In genomic region chr19:38793671-38794070, GRCh38 we compare ENCODE assay signal across 19 cellular contexts. TPM values are rescaled to one million over a fixed set of nuclear protein-coding genes. Genes with fewer than 3 reads are reported as not detected.
DNase-seq lines count a peak whose midpoint lies in the region; ATAC-seq, FAIRE-seq and TF ChIP-seq lines count a peak whose summit lies in the region.
"Had no signal": no experiment of that assay in that cellular context is flagged by ENCODE, and none has a peak within 500 bp of the region (broad histone marks: within the 10 kb centered on the region; RNA-seq: fewer than 3 reads in every experiment).

No MANE protein-coding gene starts in this region.

- intact Hi-C loops in HepG2 (cut with micrococcal nuclease; ENCODE audit: unreplicated experiment) (no loop called here), right lobe of liver (cut with DNase I) (no loop called here), kidney (cut with DNase I) (no loop called here)

- H3K79me2 ChIP-seq in HepG2 (ENCODE audit: insufficient read depth, low read length) = no peaks in the 10 kb centered on the region

- no peak overlapping the region for H2AFZ ChIP-seq in HepG2 (ENCODE audit: low read length)

- H3K4me1 Mint-ChIP-seq in WTC11 = peaks cover 6% of the 10 kb centered on the region

- no peak overlapping the region for H3K27ac Mint-ChIP-seq in WTC11
- H3K27ac Mint-ChIP-seq: IgD-negative memory B cell had no signal

- H3K9ac ChIP-seq in HepG2 (ENCODE audit: insufficient read depth, low read depth, low read length) = no peak overlapping the region
- H3K9ac ChIP-seq in kidney (ENCODE audit: low read length in 2 of 2) = no peak overlapping the region
- H3K9ac ChIP-seq: BLaER1 had no signal

- TF ChIP-seq EP300 in HepG2 (IDR thresholded peaks at IDR 0.05; ENCODE audit: low read depth in 2 of 2, low read length in 2 of 2) (no peak), HepG2 (CRISPR knock-in tag; IDR thresholded peaks at IDR 0.05; ENCODE audit: borderline replicate concordance) (no peak)

- CTCF ChIA-PET in HepG2 (lab: Yijun Ruan, JAX; ENCODE audit: low intra/inter-chr PET ratio, low total read pairs) (no interaction called here), WTC11 (lab: Charles Lee) (interaction anchor here (1.1 to 1.5 kb wide), 4 partner anchors 19 to 408 kb away, joined by 3 to 12 read pairs (median 4); partner anchors contain the start of genes MRPS12 and SARS2)

- FAIRE-seq in HepG2 (lab: Jason Lieb, UNC) (no peak), kidney (lab: Jason Lieb, UNC) (no peak)
- FAIRE-seq: GM12892, H54, RCC 7860 had no signal

- TF ChIP-seq POLR2A in HepG2 (IDR thresholded peaks at IDR 0.05; ENCODE audit: insufficient read depth in 1 of 2, low read depth in 2 of 2, low read length in 2 of 2) = no peak
- no peak for TF ChIP-seq POLR2A in right lobe of liver (IDR thresholded peaks at IDR 0.05)

- 88% methylated on average over 5 of the region's 5 CpGs for WGBS in HepG2 (ENCODE audit: low lambda C conversion rate)
- WGBS in right lobe of liver (ENCODE audit: insufficient coverage, low coverage, low lambda C conversion rate, missing lambda C conversion rate) = 95% methylated on average over 3 of the region's 5 CpGs

- H3K36me3 ChIP-seq in HepG2 (replicated peaks in 1 of 2; ENCODE audit: control insufficient read depth in 1 of 2, insufficient read depth in 2 of 2, low read length in 2 of 2) = no peaks in the 10 kb centered on the region
- no peaks in the 10 kb centered on the region for H3K36me3 ChIP-seq in right lobe of liver
- no peaks in the 10 kb centered on the region for H3K36me3 ChIP-seq in kidney (ENCODE audit: control insufficient read depth in 1 of 2, insufficient read depth in 2 of 2, low read length in 2 of 2)
- H3K36me3 ChIP-seq: BLaER1 had no signal

- no peaks in the 10 kb centered on the region for H3K27me3 ChIP-seq in HepG2 (ENCODE audit: control insufficient read depth in 1 of 2, insufficient read depth in 2 of 2, low read length in 2 of 2)
- H3K27me3 ChIP-seq in right lobe of liver = no peaks in the 10 kb centered on the region

- H3K27me3 Mint-ChIP-seq in WTC11 (ENCODE audit: low read depth) = peaks cover 19% of the 10 kb centered on the region
- H3K27me3 Mint-ChIP-seq: IgD-negative memory B cell had no signal

- POLR2A ChIA-PET in HepG2 (lab: Yijun Ruan, JAX) (interaction anchor here (1.6 kb wide), 1 partner anchor 19 kb away, joined by 5 read pairs; no protein-coding TSS in a partner anchor), WTC11 (lab: Charles Lee) (no interaction called here)

- TF ChIP-seq CTCF in HepG2 (CRISPR knock-in tag; IDR thresholded peaks at IDR 0.05) = no peak
- no peak for TF ChIP-seq CTCF in right lobe of liver (IDR thresholded peaks at IDR 0.05)
- no peak for TF ChIP-seq CTCF in WTC11 (IDR thresholded peaks at IDR 0.05)
- TF ChIP-seq CTCF in kidney (IDR thresholded peaks at IDR 0.05; ENCODE audit: borderline replicate concordance, extremely low read depth, insufficient read depth) = no peak

- ATAC-seq in HepG2 (no peak), right lobe of liver (no peak), WTC11 (no peak), HG02852 (IDR thresholded peaks at IDR 0.05; ENCODE audit: unreplicated experiment) (no peak)

- no TSS peak for BruUV-seq in HepG2 (replicated peaks; lab: Mats Ljungman, UMichigan)

- H3K27ac ChIP-seq in HepG2 (ENCODE audit: extremely low read length, insufficient read depth, low read length) (no peak overlapping the region), right lobe of liver (no peak overlapping the region), kidney (ENCODE audit: low read depth in 2 of 2, low read length in 2 of 2) (no peak overlapping the region)
- H3K27ac ChIP-seq: BLaER1 had no signal

- 0 out of 2 replicates have a peak overlapping the region, but pooled peaks have one; percentile 54 for H3K4me3 Mint-ChIP-seq in WTC11

- no peak overlapping the region for H3K4me3 ChIP-seq in HepG2 (replicated peaks in 1 of 3; ENCODE audit: insufficient read depth in 1 of 3, low read depth in 2 of 3, low read length in 3 of 3)
- H3K4me3 ChIP-seq in right lobe of liver = no peak overlapping the region
- H3K4me3 ChIP-seq in kidney (ENCODE audit: low read length in 2 of 2) = no peak overlapping the region
- H3K4me3 ChIP-seq: BLaER1 had no signal

- no peak for TF ChIP-seq RAD21 in HepG2 (CRISPR knock-in tag; IDR thresholded peaks at IDR 0.05)

- no peak overlapping the region for H3K4me2 ChIP-seq in HepG2 (ENCODE audit: low read depth, low read length)
- H3K4me2 ChIP-seq: BLaER1 had no signal

- peaks cover 8% of the 10 kb centered on the region; the same call in 1 of the 2 replicates for H3K9me3 Mint-ChIP-seq in WTC11
- H3K9me3 Mint-ChIP-seq: IgD-negative memory B cell had no signal

- in situ Hi-C loops in HepG2 (cut with HindIII; ENCODE audit: extremely low pct_ligation_motif_present, low pct_unique_long_range_greater_than_20kb) = no loop called here

- H4K20me1 ChIP-seq in HepG2 (ENCODE audit: insufficient read depth, low read length) = no peaks in the 10 kb centered on the region
- H4K20me1 ChIP-seq: BLaER1 had no signal

- H3K9me3 ChIP-seq in HepG2 (ENCODE audit: low read length) = no peaks in the 10 kb centered on the region
- H3K9me3 ChIP-seq in right lobe of liver = no peaks in the 10 kb centered on the region
- H3K9me3 ChIP-seq in kidney (ENCODE audit: control insufficient read depth in 1 of 2, low read length in 2 of 2) = no peaks in the 10 kb centered on the region

- no peaks in the 10 kb centered on the region for H3K36me3 Mint-ChIP-seq in WTC11
- H3K36me3 Mint-ChIP-seq: IgD-negative memory B cell had no signal

- peaks cover 15% of the 10 kb centered on the region for H3K4me1 ChIP-seq in HepG2 (ENCODE audit: insufficient read depth, low read length)
- no peaks in the 10 kb centered on the region for H3K4me1 ChIP-seq in right lobe of liver
- H3K4me1 ChIP-seq in kidney (ENCODE audit: control insufficient read depth in 1 of 2, insufficient read depth in 1 of 2, low read depth in 1 of 2, low read length in 2 of 2) = peaks cover 0 to 4% of the 10 kb centered on the region in 2 donors

- DNase-seq in HepG2 (ENCODE audit: low spot score) = no peak
- no peak for DNase-seq in right lobe of liver
- DNase-seq in WTC11 (ENCODE audit: low spot score) = no peak
- peak; percentile 45 for DNase-seq in kidney
- DNase-seq in SW480 (ENCODE audit: low spot score) = no peak
- no peak for DNase-seq in stimulated activated CD4-positive, alpha-beta T cell treated with anti-CD3 and anti-CD28 coated beads, Interleukin-2, amount 100 ng/mL, for 48 hours
- no peak for DNase-seq in activated naive CD4-positive, alpha-beta T cell treated with anti-CD3 and anti-CD28 coated beads, Interleukin-2, amount 50 U/mL, for 16 hours
- DNase-seq: NCI-H187 treated with DMSO at 0.1 percent for 48 hours, NCI-H526, SHP77 treated with DMSO at 0.1 percent for 48 hours had no signal

RNA-seq across cellular contexts. Expression of gene LGALS7B, which starts 4.7 kb away (rescaled TPM):
- 0.73 and 1.7 TPM in 2 replicates for total RNA-seq in HepG2 (2016; rRNA removed; fragmentation: Illumina TruSeq; extraction: Trizol)
- total RNA-seq in HepG2 (2016; cell fraction: cytosol; rRNA removed; fragmentation: Illumina TruSeq; extraction: Trizol; ENCODE audit: low read depth) = not detected in 2 replicates
- 0.80 and 2.9 TPM in 2 replicates for total RNA-seq in HepG2 (2016; cell fraction: insoluble cytoplasmic fraction; rRNA removed; fragmentation: Illumina TruSeq; extraction: Trizol)
- total RNA-seq in HepG2 (2016; cell fraction: membrane; rRNA removed; fragmentation: Illumina TruSeq; extraction: Trizol) = 0.77 TPM in 1 of 2 replicates, not detected in the other
- total RNA-seq in HepG2 (2016; cell fraction: nucleus; rRNA removed; fragmentation: Illumina TruSeq; extraction: Trizol) = not detected in 2 replicates
- polyA plus RNA-seq in HepG2 (2011; rRNA removed) = 2.1 and 4.0 TPM in 2 replicates
- 4.6 and 7.7 TPM in 2 replicates for polyA plus RNA-seq in HepG2 (2011; cell fraction: cytosol; rRNA removed)
- polyA plus RNA-seq in HepG2 (2011; cell fraction: nucleus; rRNA removed) = 2.3 and 3.2 TPM in 2 replicates
- 1.6 and 3.8 TPM in 2 replicates for polyA plus RNA-seq in HepG2 (2012)
- 0.27 and 0.35 TPM in 2 replicates for polyA plus RNA-seq in HepG2 (2016; cell fraction: cytosol; fragmentation: Illumina TruSeq; extraction: Trizol; ENCODE audit: low read depth)
- 1.1 and 1.9 TPM in 2 replicates for polyA plus RNA-seq in HepG2 (2016; cell fraction: insoluble cytoplasmic fraction; fragmentation: Illumina TruSeq; extraction: Trizol; ENCODE audit: low read depth)
- 0.50 TPM in 1 of 2 replicates, not detected in the other for polyA plus RNA-seq in HepG2 (2016; cell fraction: membrane; fragmentation: Illumina TruSeq; extraction: Trizol; ENCODE audit: low read depth)
- 2.2 TPM in 1 of 2 replicates, not detected in the other for polyA plus RNA-seq in HepG2 (2016; cell fraction: nucleus; fragmentation: Illumina TruSeq; extraction: Trizol; ENCODE audit: insufficient read depth, low read depth)
- polyA minus RNA-seq in HepG2 (2011; rRNA and poly(A)+ RNA removed; ENCODE audit: low replicate concordance) = 0.37 TPM in 1 of 2 replicates, not detected in the other
- polyA minus RNA-seq in HepG2 (2011; cell fraction: cytosol; rRNA and poly(A)+ RNA removed) = 2.1 TPM in 1 of 2 replicates, not detected in the other
- polyA minus RNA-seq in HepG2 (2011; cell fraction: nucleus; rRNA and poly(A)+ RNA removed) = not detected in 2 replicates
- not detected for total RNA-seq in right lobe of liver
- total RNA-seq in WTC11 (2021) = 1.2 to 3.7 TPM (median 2.7 TPM) in 3 replicates
- not detected for total RNA-seq in kidney
- polyA plus RNA-seq in kidney (ENCODE audit: insufficient read depth, low read depth, low replicate concordance) = 3.7 TPM
- total RNA-seq: A172, HT-29, LHCN-M2 had no signal
- polyA plus RNA-seq: IgD-negative memory B cell had no signal

RNA-seq across cellular contexts. Expression of gene LGALS4, which starts 19.1 kb away (rescaled TPM):
- total RNA-seq in HepG2 (2016; rRNA removed; fragmentation: Illumina TruSeq; extraction: Trizol) = 0.24 and 0.32 TPM in 2 replicates
- total RNA-seq in HepG2 (2016; cell fraction: cytosol; rRNA removed; fragmentation: Illumina TruSeq; extraction: Trizol; ENCODE audit: low read depth) = not detected in 2 replicates
- total RNA-seq in HepG2 (2016; cell fraction: insoluble cytoplasmic fraction; rRNA removed; fragmentation: Illumina TruSeq; extraction: Trizol) = 0.39 TPM in 1 of 2 replicates, not detected in the other
- 0.31 TPM in 1 of 2 replicates, not detected in the other for total RNA-seq in HepG2 (2016; cell fraction: membrane; rRNA removed; fragmentation: Illumina TruSeq; extraction: Trizol)
- 0.28 and 0.41 TPM in 2 replicates for total RNA-seq in HepG2 (2016; cell fraction: nucleus; rRNA removed; fragmentation: Illumina TruSeq; extraction: Trizol)
- polyA plus RNA-seq in HepG2 (2011; rRNA removed) = 0.48 and 0.71 TPM in 2 replicates
- 0.26 and 0.30 TPM in 2 replicates for polyA plus RNA-seq in HepG2 (2011; cell fraction: cytosol; rRNA removed)
- 2.4 and 2.9 TPM in 2 replicates for polyA plus RNA-seq in HepG2 (2011; cell fraction: nucleus; rRNA removed)
- polyA plus RNA-seq in HepG2 (2012) = 0.59 and 0.87 TPM in 2 replicates
- 0.17 TPM in 1 of 2 replicates, not detected in the other for polyA plus RNA-seq in HepG2 (2016; cell fraction: cytosol; fragmentation: Illumina TruSeq; extraction: Trizol; ENCODE audit: low read depth)
- not detected in 2 replicates for polyA plus RNA-seq in HepG2 (2016; cell fraction: insoluble cytoplasmic fraction; fragmentation: Illumina TruSeq; extraction: Trizol; ENCODE audit: low read depth)
- polyA plus RNA-seq in HepG2 (2016; cell fraction: membrane; fragmentation: Illumina TruSeq; extraction: Trizol; ENCODE audit: low read depth) = 0.26 TPM in 1 of 2 replicates, not detected in the other
- 2.4 TPM in 1 of 2 replicates, not detected in the other for polyA plus RNA-seq in HepG2 (2016; cell fraction: nucleus; fragmentation: Illumina TruSeq; extraction: Trizol; ENCODE audit: insufficient read depth, low read depth)
- polyA minus RNA-seq in HepG2 (2011; rRNA and poly(A)+ RNA removed; ENCODE audit: low replicate concordance) = 0.42 and 0.68 TPM in 2 replicates
- not detected in 2 replicates for polyA minus RNA-seq in HepG2 (2011; cell fraction: cytosol; rRNA and poly(A)+ RNA removed)
- polyA minus RNA-seq in HepG2 (2011; cell fraction: nucleus; rRNA and poly(A)+ RNA removed) = 0.90 and 3.0 TPM in 2 replicates
- total RNA-seq in right lobe of liver = 100 to 1,000 TPM in 5 of 6 experiments, 10 to 100 TPM in 1; 21.0 to 376 (median 186) TPM
- total RNA-seq in WTC11 (2021) = 1.1 to 1.5 TPM (median 1.4 TPM) in 3 replicates
- 12.2 TPM for total RNA-seq in kidney
- polyA plus RNA-seq in kidney (ENCODE audit: insufficient read depth, low read depth, low replicate concordance) = 1.2 TPM
- total RNA-seq: A172, LHCN-M2 had no signal
- polyA plus RNA-seq: IgD-negative memory B cell had no signal

RNA-seq across cellular contexts. Expression of gene LGALS7, which starts 20.4 kb away (rescaled TPM):
- not detected in 2 replicates for total RNA-seq in HepG2 (2016; rRNA removed; fragmentation: Illumina TruSeq; extraction: Trizol)
- not detected in 2 replicates for total RNA-seq in HepG2 (2016; cell fraction: cytosol; rRNA removed; fragmentation: Illumina TruSeq; extraction: Trizol; ENCODE audit: low read depth)
- total RNA-seq in HepG2 (2016; cell fraction: insoluble cytoplasmic fraction; rRNA removed; fragmentation: Illumina TruSeq; extraction: Trizol) = not detected in 2 replicates
- total RNA-seq in HepG2 (2016; cell fraction: membrane; rRNA removed; fragmentation: Illumina TruSeq; extraction: Trizol) = 0.93 TPM in 1 of 2 replicates, not detected in the other
- total RNA-seq in HepG2 (2016; cell fraction: nucleus; rRNA removed; fragmentation: Illumina TruSeq; extraction: Trizol) = not detected in 2 replicates
- polyA plus RNA-seq in HepG2 (2011; rRNA removed) = 0.73 and 0.85 TPM in 2 replicates
- 1.6 and 1.9 TPM in 2 replicates for polyA plus RNA-seq in HepG2 (2011; cell fraction: cytosol; rRNA removed)
- 1.7 and 2.4 TPM in 2 replicates for polyA plus RNA-seq in HepG2 (2011; cell fraction: nucleus; rRNA removed)
- 0.35 TPM in 1 of 2 replicates, not detected in the other for polyA plus RNA-seq in HepG2 (2012)
- polyA plus RNA-seq in HepG2 (2016; cell fraction: cytosol; fragmentation: Illumina TruSeq; extraction: Trizol; ENCODE audit: low read depth) = not detected in 2 replicates
- polyA plus RNA-seq in HepG2 (2016; cell fraction: insoluble cytoplasmic fraction; fragmentation: Illumina TruSeq; extraction: Trizol; ENCODE audit: low read depth) = not detected in 2 replicates
- 0.63 TPM in 1 of 2 replicates, not detected in the other for polyA plus RNA-seq in HepG2 (2016; cell fraction: membrane; fragmentation: Illumina TruSeq; extraction: Trizol; ENCODE audit: low read depth)
- polyA plus RNA-seq in HepG2 (2016; cell fraction: nucleus; fragmentation: Illumina TruSeq; extraction: Trizol; ENCODE audit: insufficient read depth, low read depth) = not detected in 2 replicates
- polyA minus RNA-seq in HepG2 (2011; rRNA and poly(A)+ RNA removed; ENCODE audit: low replicate concordance) = 0.58 TPM in 1 of 2 replicates, not detected in the other
- polyA minus RNA-seq in HepG2 (2011; cell fraction: cytosol; rRNA and poly(A)+ RNA removed) = not detected in 2 replicates
- 0.99 TPM in 1 of 2 replicates, not detected in the other for polyA minus RNA-seq in HepG2 (2011; cell fraction: nucleus; rRNA and poly(A)+ RNA removed)
- total RNA-seq in right lobe of liver = not detected
- 2.3 TPM in 1 of 3 replicates, not detected in the others for total RNA-seq in WTC11 (2021)
- 1.3 TPM for total RNA-seq in kidney
- polyA plus RNA-seq in kidney (ENCODE audit: insufficient read depth, low read depth, low replicate concordance) = not detected
- total RNA-seq: A172, LHCN-M2 had no signal
- polyA plus RNA-seq: IgD-negative memory B cell had no signal

RNA-seq across cellular contexts. Expression of gene ECH1, which starts 37.9 kb away (rescaled TPM):
- total RNA-seq in HepG2 (2016; rRNA removed; fragmentation: Illumina TruSeq; extraction: Trizol) (45.4 and 54.8 TPM in 2 replicates), right lobe of liver (100 to 1,000 TPM; 158 to 466 (median 286) TPM), WTC11 (2021) (139 to 162 TPM (median 161 TPM) in 3 replicates), kidney (167 TPM)
- total RNA-seq in HepG2 (2016; cell fraction: cytosol; rRNA removed; fragmentation: Illumina TruSeq; extraction: Trizol; ENCODE audit: low read depth) = 17.9 and 23.1 TPM in 2 replicates
- 41.2 and 57.4 TPM in 2 replicates for total RNA-seq in HepG2 (2016; cell fraction: insoluble cytoplasmic fraction; rRNA removed; fragmentation: Illumina TruSeq; extraction: Trizol)
- total RNA-seq in HepG2 (2016; cell fraction: membrane; rRNA removed; fragmentation: Illumina TruSeq; extraction: Trizol) = 15.1 and 19.6 TPM in 2 replicates
- total RNA-seq in HepG2 (2016; cell fraction: nucleus; rRNA removed; fragmentation: Illumina TruSeq; extraction: Trizol) = 31.4 and 37.2 TPM in 2 replicates
- polyA plus RNA-seq in HepG2 (2011; rRNA removed) (198 and 277 TPM in 2 replicates), kidney (ENCODE audit: insufficient read depth, low read depth, low replicate concordance) (534 TPM)
- polyA plus RNA-seq in HepG2 (2011; cell fraction: cytosol; rRNA removed) = 180 and 200 TPM in 2 replicates
- 123 and 139 TPM in 2 replicates for polyA plus RNA-seq in HepG2 (2011; cell fraction: nucleus; rRNA removed)
- polyA plus RNA-seq in HepG2 (2012) = 231 and 273 TPM in 2 replicates
- polyA plus RNA-seq in HepG2 (2016; cell fraction: cytosol; fragmentation: Illumina TruSeq; extraction: Trizol; ENCODE audit: low read depth) = 49.8 and 49.9 TPM in 2 replicates
- polyA plus RNA-seq in HepG2 (2016; cell fraction: insoluble cytoplasmic fraction; fragmentation: Illumina TruSeq; extraction: Trizol; ENCODE audit: low read depth) = 244 and 262 TPM in 2 replicates
- 43.5 and 46.5 TPM in 2 replicates for polyA plus RNA-seq in HepG2 (2016; cell fraction: membrane; fragmentation: Illumina TruSeq; extraction: Trizol; ENCODE audit: low read depth)
- polyA plus RNA-seq in HepG2 (2016; cell fraction: nucleus; fragmentation: Illumina TruSeq; extraction: Trizol; ENCODE audit: insufficient read depth, low read depth) = 142 and 151 TPM in 2 replicates
- polyA minus RNA-seq in HepG2 (2011; rRNA and poly(A)+ RNA removed; ENCODE audit: low replicate concordance) = 119 and 143 TPM in 2 replicates
- 74.8 and 77.1 TPM in 2 replicates for polyA minus RNA-seq in HepG2 (2011; cell fraction: cytosol; rRNA and poly(A)+ RNA removed)
- polyA minus RNA-seq in HepG2 (2011; cell fraction: nucleus; rRNA and poly(A)+ RNA removed) = 30.3 and 39.7 TPM in 2 replicates

RNA-seq across cellular contexts. Expression of gene CAPN12, which starts 49.4 kb away (rescaled TPM):
- 0.62 and 1.6 TPM in 2 replicates for total RNA-seq in HepG2 (2016; rRNA removed; fragmentation: Illumina TruSeq; extraction: Trizol)
- 1.0 and 1.2 TPM in 2 replicates for total RNA-seq in HepG2 (2016; cell fraction: cytosol; rRNA removed; fragmentation: Illumina TruSeq; extraction: Trizol; ENCODE audit: low read depth)
- total RNA-seq in HepG2 (2016; cell fraction: insoluble cytoplasmic fraction; rRNA removed; fragmentation: Illumina TruSeq; extraction: Trizol) = 0.30 and 1.3 TPM in 2 replicates
- total RNA-seq in HepG2 (2016; cell fraction: membrane; rRNA removed; fragmentation: Illumina TruSeq; extraction: Trizol) = 0.49 and 0.59 TPM in 2 replicates
- total RNA-seq in HepG2 (2016; cell fraction: nucleus; rRNA removed; fragmentation: Illumina TruSeq; extraction: Trizol) = 2.3 and 2.9 TPM in 2 replicates
- polyA plus RNA-seq in HepG2 (2011; rRNA removed) = 13.6 and 20.4 TPM in 2 replicates
- polyA plus RNA-seq in HepG2 (2011; cell fraction: cytosol; rRNA removed) = 3.4 and 3.8 TPM in 2 replicates
- 230 and 249 TPM in 2 replicates for polyA plus RNA-seq in HepG2 (2011; cell fraction: nucleus; rRNA removed)
- polyA plus RNA-seq in HepG2 (2012) = 8.4 and 11.4 TPM in 2 replicates
- 0.35 and 0.73 TPM in 2 replicates for polyA plus RNA-seq in HepG2 (2016; cell fraction: cytosol; fragmentation: Illumina TruSeq; extraction: Trizol; ENCODE audit: low read depth)
- polyA plus RNA-seq in HepG2 (2016; cell fraction: insoluble cytoplasmic fraction; fragmentation: Illumina TruSeq; extraction: Trizol; ENCODE audit: low read depth) = 0.66 and 0.96 TPM in 2 replicates
- polyA plus RNA-seq in HepG2 (2016; cell fraction: membrane; fragmentation: Illumina TruSeq; extraction: Trizol; ENCODE audit: low read depth) = 0.66 and 0.81 TPM in 2 replicates
- 16.2 and 18.9 TPM in 2 replicates for polyA plus RNA-seq in HepG2 (2016; cell fraction: nucleus; fragmentation: Illumina TruSeq; extraction: Trizol; ENCODE audit: insufficient read depth, low read depth)
- 4.4 TPM in 1 of 2 replicates, not detected in the other for polyA minus RNA-seq in HepG2 (2011; rRNA and poly(A)+ RNA removed; ENCODE audit: low replicate concordance)
- 0.69 and 2.0 TPM in 2 replicates for polyA minus RNA-seq in HepG2 (2011; cell fraction: cytosol; rRNA and poly(A)+ RNA removed)
- 10.0 and 11.6 TPM in 2 replicates for polyA minus RNA-seq in HepG2 (2011; cell fraction: nucleus; rRNA and poly(A)+ RNA removed)
- 10 to 100 TPM in 3 of 6 experiments, 1 to 10 TPM in 3; 2.2 to 45.3 (median 16.3) TPM for total RNA-seq in right lobe of liver
- 9.6 to 9.9 TPM (median 9.8 TPM) in 3 replicates for total RNA-seq in WTC11 (2021)
- 31.1 TPM for total RNA-seq in kidney
- 27.1 TPM for polyA plus RNA-seq in kidney (ENCODE audit: insufficient read depth, low read depth, low replicate concordance)
- total RNA-seq: A172, LHCN-M2 had no signal

Comparison
In these comparisons a context has a peak if more than half of its experiments do, and no peak if none do; other contexts are left out.
1. Of the 50 proteins assayed by ChIP-seq in both HepG2 and WTC11: peak only in HepG2: none; only in WTC11: none; in both: ZNF121; in neither: 49.